Comparison of ENCODE assay signal across 8 cellular contexts in the genomic region with DNA sequence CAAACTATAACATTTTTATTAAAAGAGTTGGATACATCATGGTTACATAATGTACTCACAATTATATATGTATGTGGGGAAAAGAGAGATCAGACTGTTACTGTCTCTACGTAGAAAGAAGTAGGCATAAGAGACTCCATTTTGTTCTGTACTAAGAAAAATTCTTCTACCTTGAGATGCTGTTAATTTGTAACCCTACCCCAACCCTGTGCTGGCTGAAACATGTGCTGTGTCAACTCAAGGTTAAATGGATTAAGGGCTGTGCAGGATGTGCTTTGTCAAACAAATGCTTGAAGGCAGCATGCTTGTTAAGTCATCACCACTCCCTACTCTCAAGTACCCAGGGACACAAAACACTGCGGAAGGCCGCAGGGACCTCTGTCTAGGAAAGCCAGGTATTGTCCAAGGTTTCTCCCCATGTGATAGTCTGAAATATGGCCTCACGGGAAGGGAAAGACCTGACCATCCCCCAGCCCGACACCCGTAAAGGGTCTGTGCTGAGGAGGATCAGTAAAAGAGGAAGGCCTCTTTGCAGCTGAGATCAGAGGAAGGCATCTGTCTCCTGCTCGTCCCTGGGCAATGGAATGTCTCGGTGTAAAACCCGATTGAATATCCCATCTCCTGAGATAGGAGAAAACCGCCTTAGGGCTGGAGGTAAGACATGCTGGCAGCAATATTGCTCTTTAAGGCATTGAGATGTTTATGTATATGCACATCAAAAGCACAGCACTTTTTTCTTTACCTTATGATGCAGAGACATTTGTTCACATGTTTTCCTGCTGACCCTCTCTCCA. TPM values are rescaled to one million over a fixed set of nuclear protein-coding genes. Genes with fewer than 3 reads are reported as not detected.
DNase-seq lines count a peak whose midpoint lies in the region; ATAC-seq, FAIRE-seq and TF ChIP-seq lines count a peak whose summit lies in the region.
"Not testable (repeated sequence)": the region's sequence is repeated elsewhere in the genome, so short reads cannot be mapped to it uniquely, and the experiment has no call there.
"Had no signal": no experiment of that assay in that cellular context is flagged by ENCODE, and none has a peak within 500 bp of the region (broad histone marks: within the 10 kb centered on the region; RNA-seq: fewer than 3 reads in every experiment).

No MANE protein-coding gene starts in this region.

- not testable (repeated sequence) for H3K36me3 Mint-ChIP-seq in T-helper 17 cell (ENCODE audit: low read depth); progenitor cell of endocrine pancreas (ENCODE audit: insufficient read depth)

- not testable (repeated sequence) for H3K36me3 ChIP-seq in HepG2 (replicated peaks in 1 of 2; ENCODE audit: control insufficient read depth in 1 of 2, insufficient read depth in 2 of 2, low read length in 2 of 2)

- peak; percentile 81 for FAIRE-seq in HepG2 (lab: Jason Lieb, UNC)

- not testable (repeated sequence) for TF ChIP-seq POLR2A in HepG2 (IDR thresholded peaks at IDR 0.05; ENCODE audit: insufficient read depth in 1 of 2, low read depth in 2 of 2, low read length in 2 of 2)

- CTCF ChIA-PET in HepG2 (lab: Yijun Ruan, JAX; ENCODE audit: low intra/inter-chr PET ratio, low total read pairs) = interaction anchor here (2.0 kb wide), 1 partner anchor 120 kb away, joined by 7 read pairs; no protein-coding TSS in a partner anchor

- not testable (repeated sequence) for H3K27me3 Mint-ChIP-seq in T-helper 17 cell, progenitor cell of endocrine pancreas

- peaks cover 40% of the 10 kb centered on the region for H3K4me1 ChIP-seq in HepG2 (ENCODE audit: insufficient read depth, low read length)

- not testable (repeated sequence) for H3K4me3 Mint-ChIP-seq in T-helper 17 cell; progenitor cell of endocrine pancreas (ENCODE audit: low read depth)

- not testable (repeated sequence) for ATAC-seq in T-helper 17 cell, HepG2

- peak; percentile 50 for DNase-seq in DMS53 treated with DMSO at 0.1 percent for 48 hours (lab: John Stamatoyannopoulos, UW; ENCODE audit: unreplicated experiment)
- peak; percentile 13 for DNase-seq in LHCN-M2 (ENCODE audit: low read depth)
- DNase-seq in NCI-H69 (lab: John Stamatoyannopoulos, UW) = peak; percentile 54
- not testable (repeated sequence) for DNase-seq in T-helper 17 cell; progenitor cell of endocrine pancreas (ENCODE audit: low spot score, unreplicated experiment)
- peak; percentile 31 for DNase-seq in epithelial cell of proximal tubule (ENCODE audit: low read depth)
- DNase-seq in HepG2 (ENCODE audit: low spot score) = peak; percentile 76

- H3K9me3 Mint-ChIP-seq in progenitor cell of endocrine pancreas (ENCODE audit: low read depth) = not testable (repeated sequence)

- H4K20me1 ChIP-seq in HepG2 (ENCODE audit: insufficient read depth, low read length) = not testable (repeated sequence)

- H3K27ac ChIP-seq in HepG2 (ENCODE audit: extremely low read length, insufficient read depth, low read length) = not testable (repeated sequence)

- H3K4me1 Mint-ChIP-seq in T-helper 17 cell = peaks cover 21% of the 10 kb centered on the region
- H3K4me1 Mint-ChIP-seq in progenitor cell of endocrine pancreas (ENCODE audit: low read depth) = peaks cover 26% of the 10 kb centered on the region

- not testable (repeated sequence) for H2AFZ ChIP-seq in HepG2 (ENCODE audit: low read length)

- WGBS in HepG2 (ENCODE audit: low lambda C conversion rate) = 20% methylated on average over 7 of the region's 10 CpGs

- TF ChIP-seq EP300 in HepG2 (IDR thresholded peaks at IDR 0.05; ENCODE audit: low read depth in 2 of 2, low read length in 2 of 2) = not testable (repeated sequence)
- TF ChIP-seq EP300 in HepG2 (CRISPR knock-in tag; IDR thresholded peaks at IDR 0.05; ENCODE audit: borderline replicate concordance) = 0 out of 2 replicates have a peak, but pooled peaks have one; percentile 29

- intact Hi-C loops in HepG2 (cut with micrococcal nuclease; ENCODE audit: unreplicated experiment) = loop anchor here (2.0 kb wide), 2 partner anchors 99 to 165 kb away; a partner anchor contains a TSS

- H3K79me2 ChIP-seq in HepG2 (ENCODE audit: insufficient read depth, low read length) = not testable (repeated sequence)

- TF ChIP-seq RAD21 in HepG2 (CRISPR knock-in tag; IDR thresholded peaks at IDR 0.05) = not testable (repeated sequence)

- not testable (repeated sequence) for H3K9me3 ChIP-seq in T-helper 17 cell (ENCODE audit: control insufficient read depth, low read length, poor library complexity, severe bottlenecking); HepG2 (ENCODE audit: low read length)

- H3K27me3 ChIP-seq in HepG2 (ENCODE audit: control insufficient read depth in 1 of 2, insufficient read depth in 2 of 2, low read length in 2 of 2) = not testable (repeated sequence)

- H3K9ac ChIP-seq in HepG2 (ENCODE audit: insufficient read depth, low read depth, low read length) = not testable (repeated sequence)

- peak overlapping the region; percentile 47 for H3K4me2 ChIP-seq in HepG2 (ENCODE audit: low read depth, low read length)

- POLR2A ChIA-PET in HepG2 (lab: Yijun Ruan, JAX) = interaction anchor here (1.8 to 2.2 kb wide), 2 partner anchors 99 to 150 kb away, joined by 4 to 12 read pairs; a partner anchor contains a TSS

- not testable (repeated sequence) for H3K4me3 ChIP-seq in epithelial cell of proximal tubule (ENCODE audit: low read depth, low read length); HepG2 (replicated peaks in 1 of 3; ENCODE audit: insufficient read depth in 1 of 3, low read depth in 2 of 3, low read length in 3 of 3)

- not testable (repeated sequence) for TF ChIP-seq CTCF in epithelial cell of proximal tubule (conservative IDR thresholded peaks at IDR 0.05; ENCODE audit: low read depth, low read length); HepG2 (CRISPR knock-in tag; IDR thresholded peaks at IDR 0.05); progenitor cell of endocrine pancreas (IDR thresholded peaks at IDR 0.05; ENCODE audit: unreplicated experiment)

- H3K27ac Mint-ChIP-seq in T-helper 17 cell (peak overlapping the region; percentile 98), progenitor cell of endocrine pancreas (peak overlapping the region; percentile 90)

- BruUV-seq in HepG2 (replicated peaks; lab: Mats Ljungman, UMichigan) = not testable (repeated sequence)

- in situ Hi-C loops in HepG2 (cut with HindIII; ENCODE audit: extremely low pct_ligation_motif_present, low pct_unique_long_range_greater_than_20kb) = loop anchor here (5.0 kb wide), 1 partner anchor 122 kb away; no protein-coding TSS in a partner anchor

RNA-seq across cellular contexts. Expression of a gene that starts 10.4 kb away (rescaled TPM):
- total RNA-seq in LHCN-M2 (2014; rRNA removed) (47.7 and 57.2 TPM in 2 replicates), T-helper 17 cell (10 to 100 TPM; 57.7 to 65.1 TPM), epithelial cell of proximal tubule (10.3 and 17.1 TPM in 2 replicates), HepG2 (2016; rRNA removed; fragmentation: Illumina TruSeq; extraction: Trizol) (16.9 and 23.4 TPM in 2 replicates), progenitor cell of endocrine pancreas (45.1 and 50.0 TPM in 2 replicates)
- 31.1 TPM for polyA plus RNA-seq in LHCN-M2 (2012)
- 5.3 and 6.1 TPM in 2 replicates for total RNA-seq in HepG2 (2016; cell fraction: cytosol; rRNA removed; fragmentation: Illumina TruSeq; extraction: Trizol; ENCODE audit: low read depth)
- total RNA-seq in HepG2 (2016; cell fraction: insoluble cytoplasmic fraction; rRNA removed; fragmentation: Illumina TruSeq; extraction: Trizol) = 18.0 and 19.9 TPM in 2 replicates
- 8.5 and 9.4 TPM in 2 replicates for total RNA-seq in HepG2 (2016; cell fraction: membrane; rRNA removed; fragmentation: Illumina TruSeq; extraction: Trizol)
- total RNA-seq in HepG2 (2016; cell fraction: nucleus; rRNA removed; fragmentation: Illumina TruSeq; extraction: Trizol) = 22.2 and 23.7 TPM in 2 replicates
- 12.2 and 14.8 TPM in 2 replicates for polyA plus RNA-seq in HepG2 (2011; rRNA removed)
- polyA plus RNA-seq in HepG2 (2011; cell fraction: cytosol; rRNA removed) = 7.0 and 10.4 TPM in 2 replicates
- 10.9 and 14.7 TPM in 2 replicates for polyA plus RNA-seq in HepG2 (2011; cell fraction: nucleus; rRNA removed)
- 9.9 and 10.9 TPM in 2 replicates for polyA plus RNA-seq in HepG2 (2012)
- polyA plus RNA-seq in HepG2 (2016; cell fraction: cytosol; fragmentation: Illumina TruSeq; extraction: Trizol; ENCODE audit: low read depth) = 7.2 and 8.7 TPM in 2 replicates
- 17.7 and 20.2 TPM in 2 replicates for polyA plus RNA-seq in HepG2 (2016; cell fraction: insoluble cytoplasmic fraction; fragmentation: Illumina TruSeq; extraction: Trizol; ENCODE audit: low read depth)
- polyA plus RNA-seq in HepG2 (2016; cell fraction: membrane; fragmentation: Illumina TruSeq; extraction: Trizol; ENCODE audit: low read depth) = 7.8 and 8.6 TPM in 2 replicates
- 12.5 and 17.0 TPM in 2 replicates for polyA plus RNA-seq in HepG2 (2016; cell fraction: nucleus; fragmentation: Illumina TruSeq; extraction: Trizol; ENCODE audit: insufficient read depth, low read depth)
- polyA minus RNA-seq in HepG2 (2011; rRNA and poly(A)+ RNA removed; ENCODE audit: low replicate concordance) = 20.3 and 31.5 TPM in 2 replicates
- 11.4 and 15.3 TPM in 2 replicates for polyA minus RNA-seq in HepG2 (2011; cell fraction: cytosol; rRNA and poly(A)+ RNA removed)
- 45.4 and 51.8 TPM in 2 replicates for polyA minus RNA-seq in HepG2 (2011; cell fraction: nucleus; rRNA and poly(A)+ RNA removed)

RNA-seq across cellular contexts. Expression of a gene that starts 39.1 kb away (rescaled TPM):
- total RNA-seq in LHCN-M2 (2014; rRNA removed) (not detected in 2 replicates), T-helper 17 cell (not detected), epithelial cell of proximal tubule (0.43 TPM in 1 of 2 replicates, not detected in the other), HepG2 (2016; rRNA removed; fragmentation: Illumina TruSeq; extraction: Trizol) (not detected in 2 replicates), progenitor cell of endocrine pancreas (not detected in 2 replicates)
- polyA plus RNA-seq in LHCN-M2 (2012) = not detected
- total RNA-seq in HepG2 (2016; cell fraction: cytosol; rRNA removed; fragmentation: Illumina TruSeq; extraction: Trizol; ENCODE audit: low read depth) = not detected in 2 replicates
- not detected in 2 replicates for total RNA-seq in HepG2 (2016; cell fraction: insoluble cytoplasmic fraction; rRNA removed; fragmentation: Illumina TruSeq; extraction: Trizol)
- not detected in 2 replicates for total RNA-seq in HepG2 (2016; cell fraction: membrane; rRNA removed; fragmentation: Illumina TruSeq; extraction: Trizol)
- total RNA-seq in HepG2 (2016; cell fraction: nucleus; rRNA removed; fragmentation: Illumina TruSeq; extraction: Trizol) = not detected in 2 replicates
- not detected in 2 replicates for polyA plus RNA-seq in HepG2 (2011; rRNA removed)
- not detected in 2 replicates for polyA plus RNA-seq in HepG2 (2011; cell fraction: cytosol; rRNA removed)
- not detected in 2 replicates for polyA plus RNA-seq in HepG2 (2011; cell fraction: nucleus; rRNA removed)
- not detected in 2 replicates for polyA plus RNA-seq in HepG2 (2012)
- not detected in 2 replicates for polyA plus RNA-seq in HepG2 (2016; cell fraction: cytosol; fragmentation: Illumina TruSeq; extraction: Trizol; ENCODE audit: low read depth)
- not detected in 2 replicates for polyA plus RNA-seq in HepG2 (2016; cell fraction: insoluble cytoplasmic fraction; fragmentation: Illumina TruSeq; extraction: Trizol; ENCODE audit: low read depth)
- polyA plus RNA-seq in HepG2 (2016; cell fraction: membrane; fragmentation: Illumina TruSeq; extraction: Trizol; ENCODE audit: low read depth) = not detected in 2 replicates
- polyA plus RNA-seq in HepG2 (2016; cell fraction: nucleus; fragmentation: Illumina TruSeq; extraction: Trizol; ENCODE audit: insufficient read depth, low read depth) = not detected in 2 replicates
- polyA minus RNA-seq in HepG2 (2011; rRNA and poly(A)+ RNA removed; ENCODE audit: low replicate concordance) = not detected in 2 replicates
- not detected in 2 replicates for polyA minus RNA-seq in HepG2 (2011; cell fraction: cytosol; rRNA and poly(A)+ RNA removed)
- polyA minus RNA-seq in HepG2 (2011; cell fraction: nucleus; rRNA and poly(A)+ RNA removed) = not detected in 2 replicates
- total RNA-seq: RPMI7951 had no signal

RNA-seq across cellular contexts. Expression of a gene that starts 41.5 kb away (rescaled TPM):
- total RNA-seq in LHCN-M2 (2014; rRNA removed) (0.06 TPM in 2 replicates), T-helper 17 cell (under 1 TPM; 0.77 to 0.83 TPM), epithelial cell of proximal tubule (under 0.01 TPM in 1 of 2 replicates, not detected in the other), HepG2 (2016; rRNA removed; fragmentation: Illumina TruSeq; extraction: Trizol) (not detected in 2 replicates), progenitor cell of endocrine pancreas (0.67 and 0.89 TPM in 2 replicates)
- 0.05 TPM for polyA plus RNA-seq in LHCN-M2 (2012)
- total RNA-seq in HepG2 (2016; cell fraction: cytosol; rRNA removed; fragmentation: Illumina TruSeq; extraction: Trizol; ENCODE audit: low read depth) = not detected in 2 replicates
- total RNA-seq in HepG2 (2016; cell fraction: insoluble cytoplasmic fraction; rRNA removed; fragmentation: Illumina TruSeq; extraction: Trizol) = 0.02 TPM in 1 of 2 replicates, not detected in the other
- total RNA-seq in HepG2 (2016; cell fraction: membrane; rRNA removed; fragmentation: Illumina TruSeq; extraction: Trizol) = 0.03 TPM in 1 of 2 replicates, not detected in the other
- total RNA-seq in HepG2 (2016; cell fraction: nucleus; rRNA removed; fragmentation: Illumina TruSeq; extraction: Trizol) = 0.06 TPM in 1 of 2 replicates, not detected in the other
- 0.01 TPM in 2 replicates for polyA plus RNA-seq in HepG2 (2011; rRNA removed)
- 0.04 TPM in 1 of 2 replicates, not detected in the other for polyA plus RNA-seq in HepG2 (2011; cell fraction: cytosol; rRNA removed)
- 0.09 and 0.11 TPM in 2 replicates for polyA plus RNA-seq in HepG2 (2011; cell fraction: nucleus; rRNA removed)
- polyA plus RNA-seq in HepG2 (2012) = 0.03 TPM in 1 of 2 replicates, not detected in the other
- polyA plus RNA-seq in HepG2 (2016; cell fraction: cytosol; fragmentation: Illumina TruSeq; extraction: Trizol; ENCODE audit: low read depth) = not detected in 2 replicates
- polyA plus RNA-seq in HepG2 (2016; cell fraction: insoluble cytoplasmic fraction; fragmentation: Illumina TruSeq; extraction: Trizol; ENCODE audit: low read depth) = not detected in 2 replicates
- not detected in 2 replicates for polyA plus RNA-seq in HepG2 (2016; cell fraction: membrane; fragmentation: Illumina TruSeq; extraction: Trizol; ENCODE audit: low read depth)
- not detected in 2 replicates for polyA plus RNA-seq in HepG2 (2016; cell fraction: nucleus; fragmentation: Illumina TruSeq; extraction: Trizol; ENCODE audit: insufficient read depth, low read depth)
- 0.02 and 0.50 TPM in 2 replicates for polyA minus RNA-seq in HepG2 (2011; rRNA and poly(A)+ RNA removed; ENCODE audit: low replicate concordance)
- not detected in 2 replicates for polyA minus RNA-seq in HepG2 (2011; cell fraction: cytosol; rRNA and poly(A)+ RNA removed)
- polyA minus RNA-seq in HepG2 (2011; cell fraction: nucleus; rRNA and poly(A)+ RNA removed) = 0.12 and 0.13 TPM in 2 replicates

RNA-seq across cellular contexts. Expression of a gene that starts 45.5 kb away (rescaled TPM):
- total RNA-seq in LHCN-M2 (2014; rRNA removed) (0.13 and 0.29 TPM in 2 replicates), T-helper 17 cell (under 1 TPM; 0.29 to 0.30 TPM), epithelial cell of proximal tubule (0.22 TPM in 1 of 2 replicates, not detected in the other), HepG2 (2016; rRNA removed; fragmentation: Illumina TruSeq; extraction: Trizol) (not detected in 2 replicates), progenitor cell of endocrine pancreas (not detected in 2 replicates)
- polyA plus RNA-seq in LHCN-M2 (2012) = 0.19 TPM
- not detected in 2 replicates for total RNA-seq in HepG2 (2016; cell fraction: cytosol; rRNA removed; fragmentation: Illumina TruSeq; extraction: Trizol; ENCODE audit: low read depth)
- not detected in 2 replicates for total RNA-seq in HepG2 (2016; cell fraction: insoluble cytoplasmic fraction; rRNA removed; fragmentation: Illumina TruSeq; extraction: Trizol)
- not detected in 2 replicates for total RNA-seq in HepG2 (2016; cell fraction: membrane; rRNA removed; fragmentation: Illumina TruSeq; extraction: Trizol)
- not detected in 2 replicates for total RNA-seq in HepG2 (2016; cell fraction: nucleus; rRNA removed; fragmentation: Illumina TruSeq; extraction: Trizol)
- not detected in 2 replicates for polyA plus RNA-seq in HepG2 (2011; rRNA removed)
- polyA plus RNA-seq in HepG2 (2011; cell fraction: cytosol; rRNA removed) = not detected in 2 replicates
- not detected in 2 replicates for polyA plus RNA-seq in HepG2 (2011; cell fraction: nucleus; rRNA removed)
- polyA plus RNA-seq in HepG2 (2012) = not detected in 2 replicates
- not detected in 2 replicates for polyA plus RNA-seq in HepG2 (2016; cell fraction: cytosol; fragmentation: Illumina TruSeq; extraction: Trizol; ENCODE audit: low read depth)
- polyA plus RNA-seq in HepG2 (2016; cell fraction: insoluble cytoplasmic fraction; fragmentation: Illumina TruSeq; extraction: Trizol; ENCODE audit: low read depth) = not detected in 2 replicates
- not detected in 2 replicates for polyA plus RNA-seq in HepG2 (2016; cell fraction: membrane; fragmentation: Illumina TruSeq; extraction: Trizol; ENCODE audit: low read depth)
- not detected in 2 replicates for polyA plus RNA-seq in HepG2 (2016; cell fraction: nucleus; fragmentation: Illumina TruSeq; extraction: Trizol; ENCODE audit: insufficient read depth, low read depth)
- not detected in 2 replicates for polyA minus RNA-seq in HepG2 (2011; rRNA and poly(A)+ RNA removed; ENCODE audit: low replicate concordance)
- polyA minus RNA-seq in HepG2 (2011; cell fraction: cytosol; rRNA and poly(A)+ RNA removed) = not detected in 2 replicates
- polyA minus RNA-seq in HepG2 (2011; cell fraction: nucleus; rRNA and poly(A)+ RNA removed) = not detected in 2 replicates
